8 cellular contexts compared by ENCODE assay signal in genomic region chr2:14903709-14904374, GRCh38.
DNase-seq lines count a peak whose midpoint lies in the region; TF ChIP-seq lines count a peak whose summit lies in the region.

No MANE protein-coding gene starts in this region.

- peak; percentile 87 for TF ChIP-seq CTCF in GM10266 (IDR thresholded peaks at IDR 0.05; ENCODE audit: control insufficient read depth, insufficient read depth, low read depth, missing control alignments)
- peak; percentile 79 for TF ChIP-seq CTCF in KMS-11 (conservative IDR thresholded peaks at IDR 0.05; ENCODE audit: low read depth, low read length)
- peak; percentile 99 for TF ChIP-seq CTCF in WERI-Rb-1 (IDR thresholded peaks at IDR 0.05; ENCODE audit: low read depth, low read length)
- no peak for TF ChIP-seq CTCF in vagina (IDR thresholded peaks at IDR 0.05)

- intact Hi-C loops in vagina (cut with DNase I): no loop called here

- H3K4me1 ChIP-seq in HAP-1 (peaks cover 4% of the 10 kb centered on the region; the same call in 1 of the 2 replicates), KMS-11 (ENCODE audit: low read depth, poor library complexity, severe bottlenecking) (no peaks in the 10 kb centered on the region), vagina (no peaks in the 10 kb centered on the region)

- no peak overlapping the region for H2AFZ ChIP-seq in KMS-11 (ENCODE audit: low read depth)

- H3K4me2 ChIP-seq in KMS-11: no peak overlapping the region

- H4K20me1 ChIP-seq in KMS-11 (ENCODE audit: insufficient read depth): no peaks in the 10 kb centered on the region

- H3K27ac ChIP-seq in KMS-11 (no peak overlapping the region), WERI-Rb-1 (no peak overlapping the region), vagina (no peak overlapping the region)

- no peak for TF ChIP-seq POLR2A in vagina (IDR thresholded peaks at IDR 0.05)

- H3K4me3 ChIP-seq in HAP-1 (no peak overlapping the region), KMS-11 (IDR thresholded peaks at IDR 0.05; ENCODE audit: insufficient read depth, low read depth, low read length) (no peak overlapping the region), WERI-Rb-1 (ENCODE audit: low read depth, low read length) (no peak overlapping the region), vagina (no peak overlapping the region)

- no peaks in the 10 kb centered on the region for H3K27me3 ChIP-seq in HAP-1 (ENCODE audit: low read depth)
- H3K27me3 ChIP-seq in KMS-11 (ENCODE audit: insufficient read depth, low read depth): no peaks in the 10 kb centered on the region
- no peaks in the 10 kb centered on the region for H3K27me3 ChIP-seq in WERI-Rb-1 (ENCODE audit: insufficient read depth, low read depth, severe bottlenecking)
- no peaks in the 10 kb centered on the region for H3K27me3 ChIP-seq in vagina

- H3K36me3 ChIP-seq in HAP-1 (replicated peaks): no peaks in the 10 kb centered on the region
- no peaks in the 10 kb centered on the region for H3K36me3 ChIP-seq in KMS-11 (ENCODE audit: insufficient read depth)
- H3K36me3 ChIP-seq in WERI-Rb-1: no peaks in the 10 kb centered on the region
- H3K36me3 ChIP-seq in vagina: no peaks in the 10 kb centered on the region

- DNase-seq in ACHN (peak; percentile 80), GM10266 (ENCODE audit: extremely low spot score) (peak; percentile 67), HAP-1 (ENCODE audit: low spot score in 2 of 2) (peak; percentile 58 to 88), WERI-Rb-1 (peak; percentile 91), vagina (ENCODE audit: extremely low spot score in 2 of 2) (no peak)
- peak; percentile 0 for DNase-seq in effector CD8-positive, alpha-beta T cell (lab: John Stamatoyannopoulos, UW)
- DNase-seq in stimulated activated CD4-positive, alpha-beta T cell treated with anti-CD3 and anti-CD28 coated beads, Interleukin-12 subunit alpha, Interleukin-12 subunit beta, amount 100 ng/mL, for 24 hours (ENCODE audit: low read depth in 2 of 2): peak; percentile 5 to 47

- no peaks in the 10 kb centered on the region for H3K79me2 ChIP-seq in KMS-11 (ENCODE audit: insufficient read depth, low read depth)

- no peak overlapping the region for H3K9ac ChIP-seq in KMS-11

- H3K9me3 ChIP-seq in HAP-1: no peaks in the 10 kb centered on the region
- peaks cover 3% of the 10 kb centered on the region for H3K9me3 ChIP-seq in WERI-Rb-1 (ENCODE audit: severe bottlenecking)
- no peaks in the 10 kb centered on the region for H3K9me3 ChIP-seq in vagina

- in situ Hi-C loops in ACHN (cut with HindIII; ENCODE audit: low pct_ligation_motif_present, low pct_unique_long_range_greater_than_20kb, low sequenced_read_pairs) (no loop called here), HAP-1 (cut with MboI; ENCODE audit: low sequenced_read_pairs) (no loop called here)

Comparison
In these comparisons a context has a peak if more than half of its experiments do, and no peak if none do; other contexts are left out.
1. DNase-seq: peak in ACHN (single experiment), GM10266 (single experiment), HAP-1 (2 of 2), WERI-Rb-1 (single experiment), effector CD8-positive, alpha-beta T cell (single experiment) and stimulated activated CD4-positive, alpha-beta T cell treated with anti-CD3 and anti-CD28 coated beads, Interleukin-12 subunit alpha, Interleukin-12 subunit beta, amount 100 ng/mL, for 24 hours (2 of 2); none in vagina (0 of 2).
2. CTCF ChIP-seq: peak in GM10266 (single experiment), KMS-11 (single experiment) and WERI-Rb-1 (single experiment); none in vagina (0 of 3).